Comparison of ENCODE assay signal across 1 cellular context in the genomic region with DNA sequence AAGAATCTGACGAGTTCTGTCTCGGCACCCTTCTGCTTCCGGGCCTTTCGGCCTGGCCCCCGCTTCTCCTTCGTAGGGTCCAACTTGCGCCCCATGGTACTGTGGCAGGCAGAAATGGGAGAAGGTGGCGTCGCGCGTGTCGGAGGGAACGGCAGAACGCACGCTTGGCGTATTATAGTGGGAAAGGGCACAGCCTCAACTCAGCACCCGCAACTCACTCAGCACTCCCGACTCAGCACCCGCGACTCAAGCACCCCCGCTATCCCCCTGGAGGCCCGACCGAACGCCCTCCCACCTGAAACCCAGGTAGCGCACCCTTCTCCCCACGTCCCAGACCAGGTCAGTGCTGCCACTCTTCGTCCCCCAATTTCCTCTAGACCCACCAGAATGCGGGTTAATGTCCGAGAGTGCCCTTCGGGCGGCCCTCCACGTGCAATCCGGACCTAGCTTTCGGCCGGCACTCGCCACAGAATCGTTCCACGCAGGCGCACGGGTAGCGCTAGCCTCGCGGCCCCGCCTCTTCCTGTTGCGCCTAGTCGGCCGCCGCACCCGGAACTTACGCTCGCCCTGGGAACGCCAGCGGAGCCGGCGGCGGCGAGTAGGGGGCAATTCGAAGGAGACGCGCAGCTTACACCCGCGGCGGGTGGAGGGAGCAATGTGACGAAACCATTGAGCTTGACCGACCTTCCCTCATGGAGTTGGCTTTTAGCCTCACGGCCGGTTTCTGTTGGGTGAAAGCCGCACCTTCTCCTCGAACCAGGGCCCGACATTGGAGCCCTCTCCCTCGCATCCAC.
TF ChIP-seq lines count a peak whose summit lies in the region.

A gene (minus strand): TSS at position 468 of the 794 bp plus-strand sequence. CDS start 373 bp downstream, at position 95.

TF ChIP-seq in GM12878, 131 proteins besides CTCF, POLR2A, EP300 and RAD21 (continued from another document):
- TF ChIP-seq, protein P1, sequence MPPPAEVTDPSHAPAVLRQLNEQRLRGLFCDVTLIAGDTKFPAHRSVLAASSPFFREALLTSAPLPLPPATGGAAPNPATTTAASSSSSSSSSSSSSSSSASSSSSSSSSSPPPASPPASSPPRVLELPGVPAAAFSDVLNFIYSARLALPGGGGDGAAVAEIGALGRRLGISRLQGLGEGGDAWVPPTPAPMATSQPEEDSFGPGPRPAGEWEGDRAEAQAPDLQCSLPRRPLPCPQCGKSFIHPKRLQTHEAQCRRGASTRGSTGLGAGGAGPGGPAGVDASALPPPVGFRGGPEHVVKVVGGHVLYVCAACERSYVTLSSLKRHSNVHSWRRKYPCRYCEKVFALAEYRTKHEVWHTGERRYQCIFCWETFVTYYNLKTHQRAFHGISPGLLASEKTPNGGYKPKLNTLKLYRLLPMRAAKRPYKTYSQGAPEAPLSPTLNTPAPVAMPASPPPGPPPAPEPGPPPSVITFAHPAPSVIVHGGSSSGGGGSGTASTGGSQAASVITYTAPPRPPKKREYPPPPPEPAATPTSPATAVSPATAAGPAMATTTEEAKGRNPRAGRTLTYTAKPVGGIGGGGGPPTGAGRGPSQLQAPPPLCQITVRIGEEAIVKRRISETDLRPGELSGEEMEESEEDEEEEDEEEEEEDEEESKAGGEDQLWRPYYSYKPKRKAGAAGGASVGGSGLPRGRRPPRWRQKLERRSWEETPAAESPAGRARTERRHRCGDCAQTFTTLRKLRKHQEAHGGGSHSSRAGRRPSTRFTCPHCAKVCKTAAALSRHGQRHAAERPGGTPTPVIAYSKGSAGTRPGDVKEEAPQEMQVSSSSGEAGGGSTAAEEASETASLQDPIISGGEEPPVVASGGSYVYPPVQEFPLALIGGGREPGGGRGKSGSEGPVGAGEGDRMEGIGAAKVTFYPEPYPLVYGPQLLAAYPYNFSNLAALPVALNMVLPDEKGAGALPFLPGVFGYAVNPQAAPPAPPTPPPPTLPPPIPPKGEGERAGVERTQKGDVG (CRISPR knock-in tag; IDR thresholded peaks at IDR 0.05), result no peak
- TF ChIP-seq WRNIP1 (IDR thresholded peaks at IDR 0.05; ENCODE audit: borderline replicate concordance, low read depth, low read length) (no peak), SMAD5 (IDR thresholded peaks at IDR 0.05; ENCODE audit: low read depth) (peak; percentile 87), MTA2 (IDR thresholded peaks at IDR 0.05; ENCODE audit: low read depth) (no peak), CHD1 (IDR thresholded peaks at IDR 0.05; ENCODE audit: low read depth, low read length) (0 out of 2 replicates have a peak, but pooled peaks have one; percentile 68), CBX3 (IDR thresholded peaks at IDR 0.05; ENCODE audit: borderline replicate concordance, low read depth) (no peak), EZH2 (IDR thresholded peaks at IDR 0.05; ENCODE audit: borderline replicate concordance, control insufficient read depth, low read depth, low read length) (no peak), PAX5 (IDR thresholded peaks at IDR 0.05; ENCODE audit: borderline replicate concordance, low read depth, low read length) (no peak), SMC3 (IDR thresholded peaks at IDR 0.05; ENCODE audit: borderline replicate concordance, low read length) (no peak), ZNF384 (IDR thresholded peaks at IDR 0.05; ENCODE audit: borderline replicate concordance, low read depth, low read length) (no peak), KLF5 (IDR thresholded peaks at IDR 0.05; ENCODE audit: partially characterized antibody) (no peak), RCOR1 (conservative IDR thresholded peaks at IDR 0.05; ENCODE audit: low read depth, low read length) (no peak)
- TF ChIP-seq, protein P2, sequence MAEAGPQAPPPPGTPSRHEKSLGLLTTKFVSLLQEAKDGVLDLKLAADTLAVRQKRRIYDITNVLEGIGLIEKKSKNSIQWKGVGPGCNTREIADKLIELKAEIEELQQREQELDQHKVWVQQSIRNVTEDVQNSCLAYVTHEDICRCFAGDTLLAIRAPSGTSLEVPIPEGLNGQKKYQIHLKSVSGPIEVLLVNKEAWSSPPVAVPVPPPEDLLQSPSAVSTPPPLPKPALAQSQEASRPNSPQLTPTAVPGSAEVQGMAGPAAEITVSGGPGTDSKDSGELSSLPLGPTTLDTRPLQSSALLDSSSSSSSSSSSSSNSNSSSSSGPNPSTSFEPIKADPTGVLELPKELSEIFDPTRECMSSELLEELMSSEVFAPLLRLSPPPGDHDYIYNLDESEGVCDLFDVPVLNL (IDR thresholded peaks at IDR 0.05; ENCODE audit: low read depth, low read length), result 0 out of 2 replicates have a peak, but pooled peaks have one; percentile 20
